ENCODE assay signal across 1 cellular context in the genomic region with DNA sequence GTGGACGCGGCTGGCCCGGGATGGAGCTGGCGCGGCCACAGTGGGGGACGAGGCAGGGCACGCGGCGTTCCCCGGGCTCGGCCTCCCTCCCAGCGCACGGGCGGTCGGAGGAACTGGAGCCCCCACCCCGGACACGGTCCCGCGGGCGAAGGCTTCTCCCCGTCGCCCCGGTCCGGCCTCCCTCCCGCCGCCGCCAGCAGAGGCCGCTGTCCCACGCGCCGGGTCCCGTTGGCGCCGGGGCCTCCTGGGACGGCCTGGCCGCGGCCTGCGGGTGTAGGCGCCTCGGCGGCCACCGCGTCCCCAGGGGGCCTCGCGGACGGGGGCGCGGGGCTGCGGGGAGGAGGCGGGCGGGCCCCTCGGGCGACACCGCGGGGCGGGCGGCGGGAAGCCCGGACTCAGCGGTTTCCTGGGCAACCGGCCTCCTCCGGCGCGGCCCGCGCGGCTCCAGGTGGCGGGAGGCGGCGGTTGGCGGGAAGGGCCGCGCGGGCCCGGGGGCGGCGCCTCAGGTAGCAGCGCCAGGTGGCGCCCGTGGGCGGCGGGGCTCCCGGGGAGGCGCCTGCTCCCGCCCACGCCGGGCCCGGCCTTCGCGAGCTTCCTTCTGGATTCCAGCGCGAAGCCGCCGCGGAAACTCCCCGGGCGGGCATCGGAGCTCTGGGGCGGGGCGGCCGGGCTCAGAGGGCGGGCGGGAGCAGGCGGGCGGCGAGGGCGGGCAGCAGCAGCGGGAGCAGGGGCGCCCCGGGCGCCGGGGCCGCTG.
TF ChIP-seq lines count a peak whose summit lies in the region.

No MANE protein-coding gene starts in this region.

TF ChIP-seq in IMR-90, 13 proteins besides CTCF, POLR2A, EP300 and RAD21:
- no peak for TF ChIP-seq MAFK (IDR thresholded peaks at IDR 0.05; ENCODE audit: low read depth, low read length)
- TF ChIP-seq CEBPB (IDR thresholded peaks at IDR 0.05; ENCODE audit: low read depth, low read length): no peak
- TF ChIP-seq MXI1 (IDR thresholded peaks at IDR 0.05; ENCODE audit: borderline replicate concordance, low read depth, low read length): no peak
- no peak for TF ChIP-seq CHD1 (IDR thresholded peaks at IDR 0.05; ENCODE audit: low read depth, low read length)
- peak; percentile 77; the same call in 1 of the 2 replicates for TF ChIP-seq MAZ (IDR thresholded peaks at IDR 0.05; ENCODE audit: borderline replicate concordance, low read depth, low read length)
- no peak for TF ChIP-seq RFX5 (IDR thresholded peaks at IDR 0.05; ENCODE audit: low read depth, low read length)
- TF ChIP-seq BHLHE40 (IDR thresholded peaks at IDR 0.05; ENCODE audit: low read depth, low read length): no peak
- TF ChIP-seq, protein P1, sequence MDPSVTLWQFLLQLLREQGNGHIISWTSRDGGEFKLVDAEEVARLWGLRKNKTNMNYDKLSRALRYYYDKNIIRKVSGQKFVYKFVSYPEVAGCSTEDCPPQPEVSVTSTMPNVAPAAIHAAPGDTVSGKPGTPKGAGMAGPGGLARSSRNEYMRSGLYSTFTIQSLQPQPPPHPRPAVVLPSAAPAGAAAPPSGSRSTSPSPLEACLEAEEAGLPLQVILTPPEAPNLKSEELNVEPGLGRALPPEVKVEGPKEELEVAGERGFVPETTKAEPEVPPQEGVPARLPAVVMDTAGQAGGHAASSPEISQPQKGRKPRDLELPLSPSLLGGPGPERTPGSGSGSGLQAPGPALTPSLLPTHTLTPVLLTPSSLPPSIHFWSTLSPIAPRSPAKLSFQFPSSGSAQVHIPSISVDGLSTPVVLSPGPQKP (IDR thresholded peaks at IDR 0.05; ENCODE audit: borderline replicate concordance, low read depth, low read length): no peak
- TF ChIP-seq RCOR1 (IDR thresholded peaks at IDR 0.05; ENCODE audit: insufficient replicate concordance, low read length): no peak
- TF ChIP-seq SMC3 (IDR thresholded peaks at IDR 0.05; ENCODE audit: low read depth, low read length): peak; percentile 51
- TF ChIP-seq NFE2L2 (IDR thresholded peaks at IDR 0.05; ENCODE audit: low read depth, low read length): no peak
- TF ChIP-seq FOS (IDR thresholded peaks at IDR 0.05; ENCODE audit: low read depth, low read length): no peak
- TF ChIP-seq, protein P2, sequence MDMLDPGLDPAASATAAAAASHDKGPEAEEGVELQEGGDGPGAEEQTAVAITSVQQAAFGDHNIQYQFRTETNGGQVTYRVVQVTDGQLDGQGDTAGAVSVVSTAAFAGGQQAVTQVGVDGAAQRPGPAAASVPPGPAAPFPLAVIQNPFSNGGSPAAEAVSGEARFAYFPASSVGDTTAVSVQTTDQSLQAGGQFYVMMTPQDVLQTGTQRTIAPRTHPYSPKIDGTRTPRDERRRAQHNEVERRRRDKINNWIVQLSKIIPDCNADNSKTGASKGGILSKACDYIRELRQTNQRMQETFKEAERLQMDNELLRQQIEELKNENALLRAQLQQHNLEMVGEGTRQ (IDR thresholded peaks at IDR 0.05; ENCODE audit: low read depth, low read length): no peak
